8 cellular contexts compared by ENCODE assay signal in genomic region chr2:42770288-42771131, GRCh38. TPM values are rescaled to one million over a fixed set of nuclear protein-coding genes. Genes with fewer than 3 reads are reported as not detected.
A peak's percentile ranks its signal among the peaks of the same experiment; 100 is the strongest.
DNase-seq lines count a peak whose midpoint lies in the region; ATAC-seq and TF ChIP-seq lines count a peak whose summit lies in the region.

No MANE protein-coding gene starts in this region.

- H3K9me3 Mint-ChIP-seq in CD8-positive, alpha-beta T cell, result no peaks in the 10 kb centered on the region

- no peaks in the 10 kb centered on the region for H3K27me3 ChIP-seq in lower lobe of right lung (ENCODE audit: low read depth)
- H3K27me3 ChIP-seq in CD8-positive, alpha-beta T cell (ENCODE audit: insufficient read depth, low read length), result no peaks in the 10 kb centered on the region

- intact Hi-C loops in lower lobe of right lung (cut with DNase I), result no loop called here
- intact Hi-C loops in CD8-positive, alpha-beta T cell (cut with DNase I, micrococcal nuclease), result no loop called here

- peaks cover 10% of the 10 kb centered on the region for H3K4me1 Mint-ChIP-seq in CD8-positive, alpha-beta T cell (ENCODE audit: low read depth)

- in situ Hi-C loops in T47D (cut with HindIII; ENCODE audit: low pct_unique_long_range_greater_than_20kb, low sequenced_read_pairs), result no loop called here

- no peak overlapping the region for H3K27ac ChIP-seq in lower lobe of right lung
- H3K27ac ChIP-seq in CD8-positive, alpha-beta T cell (ENCODE audit: low read depth, low read length), result no peak overlapping the region

- peak; percentile 42 for TF ChIP-seq CTCF in lower lobe of right lung (IDR thresholded peaks at IDR 0.05)
- TF ChIP-seq CTCF in CD8-positive, alpha-beta T cell (IDR thresholded peaks at IDR 0.05), result no peak

- peak; percentile 89 to 90 for ATAC-seq in lower lobe of right lung
- no peak for ATAC-seq in CD8-positive, alpha-beta T cell

- H3K4me3 Mint-ChIP-seq in CD8-positive, alpha-beta T cell, result no peak overlapping the region

- H3K4me1 ChIP-seq in lower lobe of right lung, result no peaks in the 10 kb centered on the region
- peaks cover 9% of the 10 kb centered on the region for H3K4me1 ChIP-seq in CD8-positive, alpha-beta T cell (ENCODE audit: insufficient read depth, low read length)

- POLR2A ChIA-PET in CD8-positive, alpha-beta T cell (lab: Charles Lee), result no interaction called here

- no peaks in the 10 kb centered on the region for H3K27me3 Mint-ChIP-seq in CD8-positive, alpha-beta T cell (ENCODE audit: low read depth)

- H3K9me3 ChIP-seq in lower lobe of right lung, result no peaks in the 10 kb centered on the region
- no peaks in the 10 kb centered on the region for H3K9me3 ChIP-seq in CD8-positive, alpha-beta T cell (ENCODE audit: low read length)

- peak; percentile 33 for DNase-seq in EL
- DNase-seq in HCEC 1CT, result peak; percentile 44
- DNase-seq in NCI-H748 treated with DMSO at 0.1 percent for 48 hours (lab: John Stamatoyannopoulos, UW), result peak; percentile 1
- DNase-seq in T47D (ENCODE audit: low read depth in 1 of 2, low spot score in 1 of 2), result peak; percentile 49 to 73
- peak; percentile 61 for DNase-seq in lower lobe of right lung
- DNase-seq in CD8-positive, alpha-beta T cell, result no peak
- DNase-seq in NCI-H187 (lab: John Stamatoyannopoulos, UW), result no peak
- DNase-seq in stimulated activated CD4-positive, alpha-beta T cell treated with anti-CD3 and anti-CD28 coated beads, Interleukin-2, amount 100 ng/mL, for 48 hours, result no peak

- H3K36me3 ChIP-seq in lower lobe of right lung, result no peaks in the 10 kb centered on the region
- H3K36me3 ChIP-seq in CD8-positive, alpha-beta T cell (ENCODE audit: insufficient read depth, low read length), result no peaks in the 10 kb centered on the region

- H3K4me3 ChIP-seq in lower lobe of right lung, result no peak overlapping the region
- H3K4me3 ChIP-seq in CD8-positive, alpha-beta T cell (ENCODE audit: low read depth, low read length), result no peak overlapping the region

- CTCF ChIA-PET in CD8-positive, alpha-beta T cell (lab: Charles Lee), result interaction anchor here (1.0 kb wide), 2 partner anchors 40 to 58 kb away, joined by 3 read pairs; no protein-coding TSS in a partner anchor

- no peak overlapping the region for H3K27ac Mint-ChIP-seq in CD8-positive, alpha-beta T cell

- H3K36me3 Mint-ChIP-seq in CD8-positive, alpha-beta T cell, result no peaks in the 10 kb centered on the region

RNA-seq across cellular contexts. Expression of gene OXER1, which starts 6.6 kb away (rescaled TPM):
- 1.9 TPM for total RNA-seq in lower lobe of right lung
- under 1 TPM; 0.25 to 0.30 TPM for total RNA-seq in CD8-positive, alpha-beta T cell

RNA-seq across cellular contexts. Expression of gene HAAO, which starts 21.9 kb away (rescaled TPM):
- total RNA-seq in lower lobe of right lung, result 6.1 TPM
- total RNA-seq in CD8-positive, alpha-beta T cell, result not detected

Comparison
In these comparisons a context has a peak if more than half of its experiments do, and no peak if none do; other contexts are left out.
1. DNase-seq: peak in EL (single experiment), HCEC 1CT (single experiment), NCI-H748 treated with DMSO at 0.1 percent for 48 hours (single experiment), T47D (2 of 2) and lower lobe of right lung (single experiment); none in CD8-positive, alpha-beta T cell (0 of 7), NCI-H187 (0 of 2) and stimulated activated CD4-positive, alpha-beta T cell treated with anti-CD3 and anti-CD28 coated beads, Interleukin-2, amount 100 ng/mL, for 48 hours (0 of 2).